In genomic region chr3:64291345-64291744, GRCh38 we compare ENCODE assay signal across 10 cellular contexts.
DNase-seq lines count a peak whose midpoint lies in the region; ATAC-seq, FAIRE-seq and TF ChIP-seq lines count a peak whose summit lies in the region.
"Had no signal": no experiment of that assay in that cellular context is flagged by ENCODE, and none has a peak within 500 bp of the region (broad histone marks: within the 10 kb centered on the region; RNA-seq: fewer than 3 reads in every experiment).

No MANE protein-coding gene starts in this region.

- 0% methylated on average over 3 of the region's 3 CpGs for WGBS in HepG2 (ENCODE audit: low lambda C conversion rate)
- 64% methylated on average over 3 of the region's 3 CpGs for WGBS in right lobe of liver (ENCODE audit: insufficient coverage, low coverage, low lambda C conversion rate, missing lambda C conversion rate)
- 0% methylated on average over 2 of the region's 3 CpGs for WGBS in mammary epithelial cell (ENCODE audit: low coverage, missing lambda C conversion rate)

- H2AFZ ChIP-seq in HepG2 (ENCODE audit: low read length) (no peak overlapping the region), mammary epithelial cell (ENCODE audit: low read depth, low read length) (peak overlapping the region; percentile 63)

- peaks cover 2% of the 10 kb centered on the region for H3K27me3 Mint-ChIP-seq in activated CD4-positive, alpha-beta T cell treated with anti-CD3 and anti-CD28 coated beads, Interleukin-2, amount 10 ng/mL, durations not matched to agents 7 days and 5 days
- no peaks in the 10 kb centered on the region for H3K27me3 Mint-ChIP-seq in natural killer cell (ENCODE audit: low read depth in 2 of 2)

- CTCF ChIA-PET in HepG2 (lab: Yijun Ruan, JAX; ENCODE audit: low intra/inter-chr PET ratio, low total read pairs) (no interaction called here), mammary epithelial cell (lab: Charles Lee; ENCODE audit: low non-redundant PET) (no interaction called here)
- CTCF ChIA-PET in activated CD4-positive, alpha-beta T cell treated with anti-CD3 and anti-CD28 coated beads, Interleukin-2, amount 10 ng/mL, durations not matched to agents 7 days and 5 days (lab: Charles Lee) = no interaction called here

- no peak for TF ChIP-seq RAD21 in HepG2 (CRISPR knock-in tag; IDR thresholded peaks at IDR 0.05)

- no peak overlapping the region for H3K27ac Mint-ChIP-seq in activated CD4-positive, alpha-beta T cell treated with anti-CD3 and anti-CD28 coated beads, Interleukin-2, amount 10 ng/mL, durations not matched to agents 7 days and 5 days
- H3K27ac Mint-ChIP-seq in natural killer cell = no peak overlapping the region

- TF ChIP-seq CTCF in HepG2 (CRISPR knock-in tag; IDR thresholded peaks at IDR 0.05) (no peak), right lobe of liver (IDR thresholded peaks at IDR 0.05) (no peak), mammary epithelial cell (conservative IDR thresholded peaks at IDR 0.05 in 1 of 2, IDR thresholded peaks at IDR 0.05 in 1 of 2; ENCODE audit: extremely low read depth in 1 of 2, insufficient read depth in 1 of 2, low read depth in 1 of 2, low read length in 2 of 2) (no peak), natural killer cell (IDR thresholded peaks at IDR 0.05) (no peak)

- H3K27ac ChIP-seq in HepG2 (ENCODE audit: extremely low read length, insufficient read depth, low read length) = no peak overlapping the region
- no peak overlapping the region for H3K27ac ChIP-seq in right lobe of liver
- H3K27ac ChIP-seq in mammary epithelial cell (ENCODE audit: insufficient read depth, low read depth, low read length) = peak overlapping the region; percentile 81

- POLR2A ChIA-PET in HepG2 (lab: Yijun Ruan, JAX) = no interaction called here
- POLR2A ChIA-PET in activated CD4-positive, alpha-beta T cell treated with anti-CD3 and anti-CD28 coated beads, Interleukin-2, amount 10 ng/mL, durations not matched to agents 7 days and 5 days (lab: Charles Lee) = no interaction called here

- no peak overlapping the region for H3K9ac ChIP-seq in HepG2 (ENCODE audit: insufficient read depth, low read depth, low read length)
- H3K9ac ChIP-seq in mammary epithelial cell (ENCODE audit: insufficient read depth, low read length) = peak overlapping the region; percentile 24

- no peak for FAIRE-seq in HepG2 (lab: Jason Lieb, UNC)
- FAIRE-seq: small intestine had no signal

- no TSS peak for BruUV-seq in HepG2 (replicated peaks; lab: Mats Ljungman, UMichigan)
- no TSS peak for BruUV-seq in mammary epithelial cell (replicated peaks; lab: Mats Ljungman, UMichigan)

- H3K36me3 ChIP-seq in HepG2 (replicated peaks in 1 of 2; ENCODE audit: control insufficient read depth in 1 of 2, insufficient read depth in 2 of 2, low read length in 2 of 2) = no peaks in the 10 kb centered on the region
- H3K36me3 ChIP-seq in right lobe of liver = no peaks in the 10 kb centered on the region
- no peaks in the 10 kb centered on the region for H3K36me3 ChIP-seq in mammary epithelial cell (ENCODE audit: insufficient read depth, low read length)

- DNase-seq in HepG2 (ENCODE audit: low spot score) (no peak), right lobe of liver (no peak), mammary epithelial cell (peak; percentile 93), kidney tubule cell (ENCODE audit: low spot score) (peak; percentile 85), NCI-H748 treated with DMSO at 0.1 percent for 48 hours (lab: John Stamatoyannopoulos, UW) (no peak), natural killer cell (no peak)
- DNase-seq in activated CD4-positive, alpha-beta T cell treated with anti-CD3 and anti-CD28 coated beads, Interleukin-2, amount 10 ng/mL, durations not matched to agents 7 days and 5 days = no peak
- DNase-seq: activated gamma-delta T cell, small intestine had no signal

- intact Hi-C loops in HepG2 (cut with micrococcal nuclease; ENCODE audit: unreplicated experiment) = no loop called here
- intact Hi-C loops in right lobe of liver (cut with DNase I) = no loop called here
- intact Hi-C loops in mammary epithelial cell (cut with micrococcal nuclease) = loop anchor here (2.0 kb wide), 1 partner anchor 25 kb away; no protein-coding TSS in a partner anchor
- intact Hi-C loops in natural killer cell (cut with micrococcal nuclease) = no loop called here

- H3K9me3 ChIP-seq in HepG2 (ENCODE audit: low read length) = no peaks in the 10 kb centered on the region; the same call in 1 of the 2 replicates
- no peaks in the 10 kb centered on the region for H3K9me3 ChIP-seq in right lobe of liver
- no peaks in the 10 kb centered on the region for H3K9me3 ChIP-seq in mammary epithelial cell (replicated peaks; ENCODE audit: insufficient read depth, low read length)

- H3K4me1 ChIP-seq in HepG2 (ENCODE audit: insufficient read depth, low read length) = no peaks in the 10 kb centered on the region
- H3K4me1 ChIP-seq in right lobe of liver = no peaks in the 10 kb centered on the region
- peaks cover 33% of the 10 kb centered on the region for H3K4me1 ChIP-seq in mammary epithelial cell (ENCODE audit: insufficient read depth, low read length)

- H3K36me3 Mint-ChIP-seq in activated CD4-positive, alpha-beta T cell treated with anti-CD3 and anti-CD28 coated beads, Interleukin-2, amount 10 ng/mL, durations not matched to agents 7 days and 5 days (ENCODE audit: low read depth) = no peaks in the 10 kb centered on the region
- no peaks in the 10 kb centered on the region for H3K36me3 Mint-ChIP-seq in natural killer cell

- dilution Hi-C loops in mammary epithelial cell (cut with HindIII; ENCODE audit: low sequenced_read_pairs) = no loop called here

- 0 out of 5 replicates have a peak, but pooled peaks cover 0 to 3% of the 10 kb centered on the region in 2 experiments for H3K27me3 ChIP-seq in HepG2 (ENCODE audit: control insufficient read depth in 1 of 2, insufficient read depth in 2 of 2, low read length in 2 of 2)
- H3K27me3 ChIP-seq in right lobe of liver = no peaks in the 10 kb centered on the region
- H3K27me3 ChIP-seq in mammary epithelial cell (ENCODE audit: insufficient read depth, low read length) = no peaks in the 10 kb centered on the region

- H3K4me3 ChIP-seq in HepG2 (replicated peaks in 1 of 3; ENCODE audit: insufficient read depth in 1 of 3, low read depth in 2 of 3, low read length in 3 of 3) (no peak overlapping the region), right lobe of liver (no peak overlapping the region), mammary epithelial cell (replicated peaks in 1 of 3; ENCODE audit: insufficient read depth in 1 of 3, low read depth in 2 of 3, low read length in 3 of 3) (no peak overlapping the region)

- H3K4me2 ChIP-seq in HepG2 (ENCODE audit: low read depth, low read length) (no peak overlapping the region), mammary epithelial cell (ENCODE audit: insufficient read depth, low read depth, low read length) (peak overlapping the region; percentile 67)

- in situ Hi-C loops in HepG2 (cut with HindIII; ENCODE audit: extremely low pct_ligation_motif_present, low pct_unique_long_range_greater_than_20kb) (no loop called here), mammary epithelial cell (cut with MboI; ENCODE audit: low sequenced_read_pairs in 2 of 2) (no loop called here)

- no peak for TF ChIP-seq EP300 in HepG2 (IDR thresholded peaks at IDR 0.05; ENCODE audit: low read depth in 2 of 2, low read length in 2 of 2)
- TF ChIP-seq EP300 in HepG2 (CRISPR knock-in tag; IDR thresholded peaks at IDR 0.05; ENCODE audit: borderline replicate concordance) = no peak

- no peaks in the 10 kb centered on the region for H3K9me3 Mint-ChIP-seq in activated CD4-positive, alpha-beta T cell treated with anti-CD3 and anti-CD28 coated beads, Interleukin-2, amount 10 ng/mL, durations not matched to agents 7 days and 5 days
- H3K9me3 Mint-ChIP-seq in natural killer cell = peaks cover 6 to 7% of the 10 kb centered on the region in 2 donors

- no peaks in the 10 kb centered on the region for H3K4me1 Mint-ChIP-seq in activated CD4-positive, alpha-beta T cell treated with anti-CD3 and anti-CD28 coated beads, Interleukin-2, amount 10 ng/mL, durations not matched to agents 7 days and 5 days
- no peaks in the 10 kb centered on the region for H3K4me1 Mint-ChIP-seq in natural killer cell

- ATAC-seq in HepG2 = no peak
- ATAC-seq in right lobe of liver = no peak
- ATAC-seq in natural killer cell = no peak
- no peak for ATAC-seq in HG03175 (IDR thresholded peaks at IDR 0.05; ENCODE audit: unreplicated experiment)

- TF ChIP-seq POLR2A in HepG2 (IDR thresholded peaks at IDR 0.05; ENCODE audit: insufficient read depth in 1 of 2, low read depth in 2 of 2, low read length in 2 of 2) (no peak), right lobe of liver (IDR thresholded peaks at IDR 0.05) (no peak)

- H3K79me2 ChIP-seq in HepG2 (ENCODE audit: insufficient read depth, low read length) = no peaks in the 10 kb centered on the region
- H3K79me2 ChIP-seq in mammary epithelial cell (ENCODE audit: insufficient read depth, low read length) = no peaks in the 10 kb centered on the region

- no peak overlapping the region for H3K4me3 Mint-ChIP-seq in activated CD4-positive, alpha-beta T cell treated with anti-CD3 and anti-CD28 coated beads, Interleukin-2, amount 10 ng/mL, durations not matched to agents 7 days and 5 days
- no peak overlapping the region for H3K4me3 Mint-ChIP-seq in natural killer cell

- no peaks in the 10 kb centered on the region for H4K20me1 ChIP-seq in HepG2 (ENCODE audit: insufficient read depth, low read length)
- no peaks in the 10 kb centered on the region for H4K20me1 ChIP-seq in mammary epithelial cell (ENCODE audit: insufficient read depth, low read length)

TF ChIP-seq in HepG2, 621 proteins besides CTCF, POLR2A, EP300 and RAD21:
- TF ChIP-seq CEBPB (IDR thresholded peaks at IDR 0.05; ENCODE audit: borderline replicate concordance, low read depth, low read length) (0 out of 2 replicates have a peak, but pooled peaks have one; percentile 4), BHLHE40 (IDR thresholded peaks at IDR 0.05; ENCODE audit: low read length) (no peak)

Comparison
In these comparisons a context has a peak if more than half of its experiments do, and no peak if none do; other contexts are left out.
1. DNase-seq: peak in mammary epithelial cell (single experiment) and kidney tubule cell (single experiment); none in HepG2 (single experiment), right lobe of liver (0 of 3), activated CD4-positive, alpha-beta T cell treated with anti-CD3 and anti-CD28 coated beads, Interleukin-2, amount 10 ng/mL, durations not matched to agents 7 days and 5 days (single experiment), NCI-H748 treated with DMSO at 0.1 percent for 48 hours (single experiment) and natural killer cell (single experiment).